8 cellular contexts compared by ENCODE assay signal in the genomic region with DNA sequence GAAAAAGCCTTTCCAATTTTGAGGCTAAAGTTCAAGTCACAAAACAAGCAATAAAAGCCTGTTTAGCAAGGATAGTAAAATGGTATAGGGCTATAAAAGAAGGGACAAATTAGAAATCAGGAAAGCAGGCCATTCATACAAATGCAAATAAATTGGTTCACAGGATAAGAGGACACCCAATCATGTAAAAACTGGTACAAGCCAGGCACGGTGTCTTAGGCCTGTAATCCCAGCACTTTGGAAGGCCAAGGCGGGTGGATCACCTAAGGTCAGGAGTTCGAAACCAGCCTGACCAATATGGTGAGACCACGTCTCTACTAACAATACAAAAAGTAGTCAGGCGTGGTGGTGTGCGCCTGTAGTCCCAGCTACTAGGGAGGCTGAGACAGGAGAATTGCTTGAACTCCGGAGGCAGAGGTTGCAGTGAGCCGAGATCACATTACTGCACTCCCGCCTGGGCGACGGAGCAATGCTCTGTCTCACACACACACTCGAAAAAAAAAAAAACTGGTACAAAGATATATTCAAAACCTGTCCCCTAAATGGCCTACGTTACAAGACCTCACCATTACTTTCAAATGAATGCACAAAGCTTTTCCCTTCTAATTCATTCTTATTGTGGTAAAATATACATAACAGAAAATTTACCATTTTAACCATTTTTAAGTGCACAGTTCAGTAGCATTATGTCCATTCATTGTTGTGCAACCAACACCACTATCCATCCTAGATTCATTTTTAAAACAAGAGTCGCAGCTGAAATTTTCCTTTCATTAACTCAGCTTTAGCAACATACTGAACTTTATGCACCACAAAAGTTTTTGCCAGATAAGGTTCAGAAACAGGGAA. TPM values are rescaled to one million over a fixed set of nuclear protein-coding genes. Genes with fewer than 3 reads are reported as not detected.
DNase-seq lines count a peak whose midpoint lies in the region; TF ChIP-seq lines count a peak whose summit lies in the region.

No MANE protein-coding gene starts in this region.

- H4K20me1 ChIP-seq in BLaER1 treated with 17β-estradiol and CSF1 and Interleukin-3, amounts not matched to agents 10 nM and 100 nM: peaks cover 0 to 15% (median 0%) of the 10 kb centered on the region in 11 experiments; a peak in 3 of 22 replicates
- H4K20me1 ChIP-seq in Loucy (ENCODE audit: insufficient read depth, low read length, poor library complexity, severe bottlenecking): peaks cover 3% of the 10 kb centered on the region

- peak overlapping the region; percentile 81 to 99 (median 94) for H3K4me3 ChIP-seq in BLaER1 treated with 17β-estradiol and CSF1 and Interleukin-3, amounts not matched to agents 10 nM and 100 nM
- H3K4me3 ChIP-seq in Loucy (ENCODE audit: low read length, poor library complexity, severe bottlenecking): peak overlapping the region; percentile 92
- peak overlapping the region; percentile 93 for H3K4me3 ChIP-seq in ectodermal cell (ENCODE audit: insufficient read depth, low read depth, low read length)

- H3K9me2 ChIP-seq in Loucy (replicated peaks; ENCODE audit: low read depth, low read length): no peaks in the 10 kb centered on the region

- peak overlapping the region; percentile 85 to 99 (median 91); a peak in 21 of 22 replicates for H3K27ac ChIP-seq in BLaER1 treated with 17β-estradiol and CSF1 and Interleukin-3, amounts not matched to agents 10 nM and 100 nM
- H3K27ac ChIP-seq in ectodermal cell (ENCODE audit: insufficient read depth, low read depth, low read length, poor library complexity, severe bottlenecking): no peak overlapping the region

- peaks cover 13% of the 10 kb centered on the region for H3K27me3 Mint-ChIP-seq in nephron progenitor cell (ENCODE audit: low read depth, poor library complexity)

- 90 to 93% methylated on average over 14 of the region's 14 CpGs for WGBS in ectodermal cell, 2 experiments

- H3K27me3 ChIP-seq in BLaER1 treated with 17β-estradiol and CSF1 and Interleukin-3, amounts not matched to agents 10 nM and 100 nM: no peaks in the 10 kb centered on the region
- peaks cover 9% of the 10 kb centered on the region for H3K27me3 ChIP-seq in Loucy (ENCODE audit: insufficient read depth, low read length, poor library complexity, severe bottlenecking)
- no peaks in the 10 kb centered on the region for H3K27me3 ChIP-seq in ectodermal cell (ENCODE audit: control insufficient read depth, insufficient read depth, low read length, poor library complexity, severe bottlenecking)

- peaks cover 0 to 4% (median 0%) of the 10 kb centered on the region in 11 experiments; a peak in 1 of 22 replicates for H3K9me3 ChIP-seq in BLaER1 treated with 17β-estradiol and CSF1 and Interleukin-3, amounts not matched to agents 10 nM and 100 nM (replicated peaks in 1 of 11)
- no peaks in the 10 kb centered on the region for H3K9me3 ChIP-seq in Loucy (ENCODE audit: insufficient read depth, low read depth, low read length)
- H3K9me3 ChIP-seq in ectodermal cell (ENCODE audit: control insufficient read depth, low read length): no peaks in the 10 kb centered on the region

- peak overlapping the region; percentile 98 for H3K27ac Mint-ChIP-seq in nephron progenitor cell

- no peaks in the 10 kb centered on the region for H3F3A ChIP-seq in Loucy (ENCODE audit: low read depth)

- H3K36me3 ChIP-seq in BLaER1 treated with 17β-estradiol and CSF1 and Interleukin-3, amounts not matched to agents 10 nM and 100 nM: peaks cover under 1 to 11% (median 7%) of the 10 kb centered on the region in 11 experiments; a peak in 16 of 22 replicates
- H3K36me3 ChIP-seq in Loucy (ENCODE audit: insufficient read depth, low read length) (no peaks in the 10 kb centered on the region), ectodermal cell (ENCODE audit: control insufficient read depth, insufficient read depth, low read length) (no peaks in the 10 kb centered on the region)

- peaks cover 7% of the 10 kb centered on the region for H3K79me2 ChIP-seq in Loucy (ENCODE audit: insufficient read depth, low read length)

- H3K9ac ChIP-seq in BLaER1 treated with 17β-estradiol and CSF1 and Interleukin-3, amounts not matched to agents 10 nM and 100 nM: peak overlapping the region; percentile 89 to 98 (median 93); a peak in 21 of 22 replicates
- peak overlapping the region; percentile 67 for H3K9ac ChIP-seq in Loucy (ENCODE audit: low read depth, low read length, poor library complexity, severe bottlenecking)

- peak overlapping the region; percentile 93 for H3K4me3 Mint-ChIP-seq in nephron progenitor cell

- DNase-seq in nephron progenitor cell (peak; percentile 8), NCI-H446 (lab: John Stamatoyannopoulos, UW) (no peak), KG1 (lab: John Stamatoyannopoulos, UW) (no peak), Kasumi-1 (lab: John Stamatoyannopoulos, UW) (no peak)
- no peak for DNase-seq in stimulated activated naive CD4-positive, alpha-beta T cell (lab: John Stamatoyannopoulos, UW)

- no peaks in the 10 kb centered on the region for H3K9me3 Mint-ChIP-seq in nephron progenitor cell

- peak overlapping the region; percentile 55 to 87 (median 78) for H3K4me2 ChIP-seq in BLaER1 treated with 17β-estradiol and CSF1 and Interleukin-3, amounts not matched to agents 10 nM and 100 nM
- H3K4me2 ChIP-seq in Loucy (ENCODE audit: low read depth, low read length, poor library complexity, severe bottlenecking): peak overlapping the region; percentile 83

- H3K36me3 Mint-ChIP-seq in nephron progenitor cell (ENCODE audit: low read depth): peaks cover 5% of the 10 kb centered on the region

- H3K4me1 ChIP-seq in BLaER1 treated with 17β-estradiol and CSF1 and Interleukin-3, amounts not matched to agents 10 nM and 100 nM: peaks cover 11 to 74% (median 26%) of the 10 kb centered on the region in 10 experiments
- H3K4me1 ChIP-seq in Loucy (ENCODE audit: insufficient read depth, low read length, poor library complexity, severe bottlenecking) (peaks cover 9% of the 10 kb centered on the region), ectodermal cell (ENCODE audit: control insufficient read depth, insufficient read depth, low read length) (no peaks in the 10 kb centered on the region)

- peak overlapping the region; percentile 85 for H2AFZ ChIP-seq in Loucy (ENCODE audit: low read length)

- H3K4me1 Mint-ChIP-seq in nephron progenitor cell: peaks cover 26% of the 10 kb centered on the region

- TF ChIP-seq CTCF in Loucy (conservative IDR thresholded peaks at IDR 0.05; ENCODE audit: low read length): no peak
- TF ChIP-seq CTCF in nephron progenitor cell (IDR thresholded peaks at IDR 0.05): no peak

RNA-seq across cellular contexts. Expression of a gene that starts 1.1 kb away (rescaled TPM):
- 40.2 TPM for polyA plus RNA-seq in ectodermal cell (2013, experiment 1 of 4)
- polyA plus RNA-seq in ectodermal cell (2013, experiment 2 of 4): 39.9 TPM
- 31.1 TPM for polyA plus RNA-seq in ectodermal cell (2013, experiment 3 of 4)
- 39.9 TPM for polyA plus RNA-seq in ectodermal cell (2013, experiment 4 of 4)
